In genomic region chr1:233657466-233657865, GRCh38 we compare ENCODE assay signal across 20 cellular contexts. TPM values are rescaled to one million over a fixed set of nuclear protein-coding genes. Genes with fewer than 3 reads are reported as not detected.
A peak's percentile ranks its signal among the peaks of the same experiment; 100 is the strongest.
DNase-seq lines count a peak whose midpoint lies in the region; ATAC-seq, FAIRE-seq and TF ChIP-seq lines count a peak whose summit lies in the region.
"Had no signal": no experiment of that assay in that cellular context is flagged by ENCODE, and none has a peak within 500 bp of the region (broad histone marks: within the 10 kb centered on the region; RNA-seq: fewer than 3 reads in every experiment).

No MANE protein-coding gene starts in this region.

- peak overlapping the region; percentile 90 for H3K27ac ChIP-seq in KMS-11

- no TSS peak for BruUV-seq in Calu3 (replicated peaks; lab: Mats Ljungman, UMichigan)

- H3K4me3 ChIP-seq in KMS-11 (IDR thresholded peaks at IDR 0.05; ENCODE audit: insufficient read depth, low read depth, low read length) = no peak overlapping the region

- POLR2A ChIA-PET in WTC11 (lab: Charles Lee) = no interaction called here

- TF ChIP-seq CTCF in Calu3 (IDR thresholded peaks at IDR 0.05; ENCODE audit: unreplicated experiment) (no peak), KMS-11 (conservative IDR thresholded peaks at IDR 0.05; ENCODE audit: low read depth, low read length) (no peak), WTC11 (IDR thresholded peaks at IDR 0.05) (no peak)

- peaks cover 50% of the 10 kb centered on the region for H3K79me2 ChIP-seq in KMS-11 (ENCODE audit: insufficient read depth, low read depth)

- no peaks in the 10 kb centered on the region for H4K20me1 ChIP-seq in KMS-11 (ENCODE audit: insufficient read depth)

- peaks cover 100% of the 10 kb centered on the region for H3K4me1 ChIP-seq in KMS-11 (ENCODE audit: low read depth, poor library complexity, severe bottlenecking)
- H3K4me1 ChIP-seq: BE2C had no signal

- DNase-seq in Calu3 (no peak), WTC11 (ENCODE audit: low spot score) (no peak), GM12892 (ENCODE audit: insufficient read length) (no peak), NCI-H526 (lab: John Stamatoyannopoulos, UW) (no peak), islet precursor cell (no peak)
- DNase-seq: ACHN; BE2C; C1 segment of cervical spinal cord; Caco-2; CD4-positive, CD25-positive, alpha-beta regulatory T cell; DMS153; DMS79 treated with DMSO at 0.1 percent for 48 hours; GF-D8; H9; IMR-90; KBM-7 had no signal

- H3K9me3 Mint-ChIP-seq in Calu3 (ENCODE audit: low read depth, unreplicated experiment) (no peaks in the 10 kb centered on the region), WTC11 (peaks cover 6% of the 10 kb centered on the region)

- H3K27me3 ChIP-seq in KMS-11 (ENCODE audit: insufficient read depth, low read depth) = no peaks in the 10 kb centered on the region
- H3K27me3 ChIP-seq: BE2C had no signal

- H3K27ac Mint-ChIP-seq in Calu3 (ENCODE audit: unreplicated experiment) (peak overlapping the region; percentile 99), WTC11 (peak overlapping the region; percentile 50; the same call in 1 of the 2 replicates)
- H3K27ac Mint-ChIP-seq: H9 had no signal

- H3K4me1 Mint-ChIP-seq in Calu3 (ENCODE audit: low read depth, unreplicated experiment) = peaks cover 59% of the 10 kb centered on the region
- H3K4me1 Mint-ChIP-seq in WTC11 = peaks cover 31% of the 10 kb centered on the region
- H3K4me1 Mint-ChIP-seq: CD4-positive, CD25-positive, alpha-beta regulatory T cell had no signal

- H3K9ac ChIP-seq in KMS-11 = peak overlapping the region; percentile 22; the same call in 1 of the 2 replicates

- no peak for TF ChIP-seq POLR2A in GM12892 (IDR thresholded peaks at IDR 0.05; ENCODE audit: low read depth, low read length)

- H3K36me3 Mint-ChIP-seq in Calu3 (ENCODE audit: insufficient read depth, unreplicated experiment) = peaks cover 23% of the 10 kb centered on the region
- peaks cover 6% of the 10 kb centered on the region for H3K36me3 Mint-ChIP-seq in WTC11
- H3K36me3 Mint-ChIP-seq: CD4-positive, CD25-positive, alpha-beta regulatory T cell had no signal

- intact Hi-C loops in Calu3 (cut with micrococcal nuclease; ENCODE audit: unreplicated experiment) = loop anchor here (2.0 to 5.0 kb wide), 2 partner anchors 49 to 135 kb away; no protein-coding TSS in a partner anchor

- no peak overlapping the region for H2AFZ ChIP-seq in KMS-11 (ENCODE audit: low read depth)

- CTCF ChIA-PET in Calu3 (lab: Charles Lee) (interaction anchor here (1.7 kb wide), 1 partner anchor 44 kb away, joined by 4 read pairs; the partner anchor contains the start of gene KCNK1), WTC11 (lab: Charles Lee) (no interaction called here)

- no peak for FAIRE-seq in GM12892 (lab: Jason Lieb, UNC)
- FAIRE-seq: A204.1, H1, HTR-8/SVneo had no signal

- ATAC-seq in WTC11 = no peak

- H3K27me3 Mint-ChIP-seq in Calu3 (ENCODE audit: unreplicated experiment) = no peaks in the 10 kb centered on the region
- H3K27me3 Mint-ChIP-seq in WTC11 (ENCODE audit: low read depth) = no peaks in the 10 kb centered on the region

- H3K4me3 Mint-ChIP-seq in Calu3 (ENCODE audit: low read depth, unreplicated experiment) (no peak overlapping the region), WTC11 (no peak overlapping the region)
- H3K4me3 Mint-ChIP-seq: CD4-positive, CD25-positive, alpha-beta regulatory T cell; H9 had no signal

- 0 out of 2 replicates have a peak, but pooled peaks cover 6% of the 10 kb centered on the region for H3K36me3 ChIP-seq in KMS-11 (ENCODE audit: insufficient read depth)
- H3K36me3 ChIP-seq: BE2C had no signal

- peak overlapping the region; percentile 53 for H3K4me2 ChIP-seq in KMS-11

TF ChIP-seq in WTC11, 78 proteins besides CTCF, POLR2A, EP300 and RAD21:
- TF ChIP-seq ELF4 (CRISPR knock-in tag; IDR thresholded peaks at IDR 0.05; ENCODE audit: low read depth) (no peak), ATF1 (CRISPR knock-in tag; IDR thresholded peaks at IDR 0.05) (no peak), CBFB (CRISPR knock-in tag; IDR thresholded peaks at IDR 0.05; ENCODE audit: low read depth) (no peak), ZBTB21 (CRISPR knock-in tag; IDR thresholded peaks at IDR 0.05; ENCODE audit: borderline replicate concordance) (no peak), ZNF138 (CRISPR knock-in tag; conservative IDR thresholded peaks at IDR 0.05) (no peak), ETV6 (CRISPR knock-in tag; IDR thresholded peaks at IDR 0.05) (no peak)

RNA-seq across cellular contexts. Expression of gene KCNK1, which starts 43.6 kb away (rescaled TPM):
- total RNA-seq in Calu3 (2022) = 38.0 and 39.2 TPM in 2 replicates
- 12.8 to 13.3 TPM (median 13.3 TPM) in 3 replicates for total RNA-seq in WTC11 (2021)
- 3.2 TPM for polyA plus RNA-seq in GM12892 (2012; ENCODE audit: missing spikeins)
- total RNA-seq: Caco-2 had no signal
